11 cellular contexts compared by ENCODE assay signal in genomic region chr17:56936697-56937322, GRCh38.
"Had no signal": no experiment of that assay in that cellular context is flagged by ENCODE, and none has a peak within 500 bp of the region (broad histone marks: within the 10 kb centered on the region; RNA-seq: fewer than 3 reads in every experiment).

No MANE protein-coding gene starts in this region.

- H3K4me1 Mint-ChIP-seq: mesothelial cell of epicardium had no signal

- H3K9me3 Mint-ChIP-seq: activated naive CD4-positive, alpha-beta T cell treated with anti-CD3 and anti-CD28 coated beads, Interleukin-2, amount 50 U/mL, for 72 hours had no signal

- H3K27me3 Mint-ChIP-seq: activated CD4-positive, alpha-beta T cell treated with anti-CD3 and anti-CD28 coated beads, Interleukin-2, amount 10 ng/mL, durations not matched to agents 24 days and 14 days; naive B cell had no signal

- H3K4me3 Mint-ChIP-seq: mesothelial cell of epicardium, naive B cell had no signal

- H3K27ac ChIP-seq: RWPE1 had no signal

- DNase-seq: activated CD4-positive, alpha-beta T cell treated with anti-CD3 and anti-CD28 coated beads, Interleukin-2, amount 10 ng/mL, durations not matched to agents 24 days and 14 days; activated CD8-positive, alpha-beta memory T cell treated with anti-CD3 and anti-CD28 coated beads for 24 hours; activated effector memory CD4-positive, alpha-beta T cell treated with anti-CD3 and anti-CD28 coated beads, Interleukin-2, amount 50 U/mL, for 16 hours; anterior cingulate cortex; glutamatergic neuron; islet precursor cell; naive B cell; retina had no signal

- H3K27ac Mint-ChIP-seq: mesothelial cell of epicardium had no signal
